In the genomic region with DNA sequence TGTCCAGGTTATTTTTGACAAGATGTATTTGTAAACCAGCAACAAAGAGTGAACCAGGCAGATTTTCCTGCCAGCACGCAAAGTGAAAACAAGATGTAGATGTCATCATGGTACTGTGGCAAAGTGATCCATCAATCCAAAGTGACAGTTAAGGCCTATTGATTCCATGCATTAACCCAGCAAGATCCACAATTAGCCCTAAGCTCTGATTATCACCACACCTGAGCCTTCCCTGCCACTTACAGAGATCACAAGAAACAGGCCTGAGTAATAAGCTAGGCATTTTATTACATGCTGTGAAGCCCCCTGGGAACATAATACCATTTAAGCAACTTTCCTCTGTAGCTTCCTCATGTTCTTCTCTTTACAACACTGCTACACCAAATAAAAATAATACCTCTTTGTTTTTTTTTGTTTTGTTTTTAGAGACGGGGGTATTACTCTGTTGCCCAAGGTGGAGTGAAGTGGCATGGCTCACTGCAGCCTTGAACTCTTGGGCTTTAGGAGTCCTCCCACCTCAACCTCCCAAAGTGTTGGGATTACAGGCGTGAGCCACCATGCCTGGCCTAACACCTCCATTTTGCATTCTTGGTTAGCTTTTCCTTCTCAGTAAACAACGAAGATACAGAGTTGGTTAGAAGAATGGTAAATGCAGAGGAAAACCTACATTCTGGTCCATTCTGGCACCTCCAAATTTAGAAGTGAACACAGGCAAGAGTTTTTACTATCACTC, we compare ENCODE assay signal across 22 cellular contexts.
DNase-seq lines count a peak whose midpoint lies in the region; FAIRE-seq and TF ChIP-seq lines count a peak whose summit lies in the region.
"Had no signal": no experiment of that assay in that cellular context is flagged by ENCODE, and none has a peak within 500 bp of the region (broad histone marks: within the 10 kb centered on the region; RNA-seq: fewer than 3 reads in every experiment).

No MANE protein-coding gene starts in this region.

- 85 to 86% (median 85%) methylated on average over 4 of the region's 4 CpGs for WGBS in ovary, 3 donors

- FAIRE-seq in D721Med (lab: Jason Lieb, UNC) (peak; percentile 51), H54 (lab: Jason Lieb, UNC) (no peak)
- FAIRE-seq: GM18507, HepG2, kidney had no signal

- no TSS peak for BruUV-seq in MCF 10A (replicated peaks; lab: Mats Ljungman, UMichigan)

- H3K36me3 Mint-ChIP-seq in MCF 10A (ENCODE audit: insufficient read depth, unreplicated experiment), result peaks cover 5% of the 10 kb centered on the region
- H3K36me3 Mint-ChIP-seq: activated naive CD4-positive, alpha-beta T cell treated with anti-CD3 and anti-CD28 coated beads, Interleukin-2, amount 10 ng/mL, durations not matched to agents 7 days and 5 days had no signal

- peaks cover 5% of the 10 kb centered on the region for H3K4me1 ChIP-seq in ovary (ENCODE audit: insufficient read depth)
- H3K4me1 ChIP-seq: Peyer's patch had no signal

- H3K36me3 ChIP-seq in ovary, result no peaks in the 10 kb centered on the region
- H3K36me3 ChIP-seq: esophagus muscularis mucosa, MG63, Peyer's patch, right lobe of liver, stomach, vagina had no signal

- peaks cover 33% of the 10 kb centered on the region for H3K4me1 Mint-ChIP-seq in MCF 10A (ENCODE audit: insufficient read depth, unreplicated experiment)
- H3K4me1 Mint-ChIP-seq: activated naive CD4-positive, alpha-beta T cell treated with anti-CD3 and anti-CD28 coated beads, Interleukin-2, amount 10 ng/mL, durations not matched to agents 7 days and 5 days had no signal

- intact Hi-C loops in MCF 10A (cut with micrococcal nuclease) (no loop called here), ovary (cut with DNase I) (loop anchor here in 1 of 4 donors (5.0 kb wide), 1 partner anchor 303 kb away; no protein-coding TSS in a partner anchor)

- no peaks in the 10 kb centered on the region for H3K9me3 ChIP-seq in ovary
- H3K9me3 ChIP-seq: esophagus muscularis mucosa, MG63, Peyer's patch, right lobe of liver, stomach, vagina had no signal

- DNase-seq in D721Med (ENCODE audit: insufficient read length, low spot score) (no peak), NCI-H2171 (lab: John Stamatoyannopoulos, UW) (peak; percentile 53), MCF 10A (ENCODE audit: unreplicated experiment) (no peak), ovary (no peak), H54 (ENCODE audit: insufficient read length, low spot score) (no peak), NCI-H2081 (lab: John Stamatoyannopoulos, UW) (no peak)
- no peak for DNase-seq in stimulated activated CD8-positive, alpha-beta memory T cell treated with anti-CD3 and anti-CD28 coated beads, Interleukin-4, amount 100 ng/mL, for 48 hours
- DNase-seq: activated naive CD4-positive, alpha-beta T cell treated with anti-CD3 and anti-CD28 coated beads, Interleukin-2, amount 10 ng/mL, durations not matched to agents 7 days and 5 days; C1 segment of cervical spinal cord; DMS79 treated with DMSO at 0.1 percent for 48 hours; kidney; MG63; NCI-H187 treated with DMSO at 0.1 percent for 48 hours; NCI-H526 treated with DMSO at 0.1 percent for 48 hours; Peyer's patch; right lobe of liver; stomach had no signal

- TF ChIP-seq EP300 in ovary (IDR thresholded peaks at IDR 0.05), result no peak

- H3K27me3 ChIP-seq in layer of hippocampus (ENCODE audit: control insufficient read depth, insufficient read depth, low read length), result no peaks in the 10 kb centered on the region
- no peaks in the 10 kb centered on the region for H3K27me3 ChIP-seq in ovary
- H3K27me3 ChIP-seq: esophagus muscularis mucosa, MG63, Peyer's patch, right lobe of liver, stomach, vagina had no signal

- peak overlapping the region; percentile 39 for H3K27ac ChIP-seq in layer of hippocampus (ENCODE audit: low read depth, low read length)
- no peak overlapping the region for H3K27ac ChIP-seq in ovary
- H3K27ac ChIP-seq: esophagus muscularis mucosa, Peyer's patch, right lobe of liver, vagina had no signal

- no peak for TF ChIP-seq CTCF in D721Med (IDR thresholded peaks at IDR 0.05; ENCODE audit: insufficient read depth, missing control alignments)
- TF ChIP-seq CTCF in MCF 10A (IDR thresholded peaks at IDR 0.05; ENCODE audit: unreplicated experiment), result no peak
- TF ChIP-seq CTCF in ovary (IDR thresholded peaks at IDR 0.05), result no peak

- CTCF ChIA-PET in MCF 10A (lab: Yijun Ruan, JAX), result interaction anchor here (0.6 to 1.9 kb wide), 5 partner anchors 9 to 151 kb away, joined by 3 to 12 read pairs (median 3); no protein-coding TSS in a partner anchor

- H3K27ac Mint-ChIP-seq in MCF 10A (ENCODE audit: low read depth, unreplicated experiment), result peak overlapping the region; percentile 31
- H3K27ac Mint-ChIP-seq: activated naive CD4-positive, alpha-beta T cell treated with anti-CD3 and anti-CD28 coated beads, Interleukin-2, amount 10 ng/mL, durations not matched to agents 7 days and 5 days had no signal

- no peaks in the 10 kb centered on the region for H3K9me3 Mint-ChIP-seq in MCF 10A (ENCODE audit: unreplicated experiment)
- H3K9me3 Mint-ChIP-seq: activated naive CD4-positive, alpha-beta T cell treated with anti-CD3 and anti-CD28 coated beads, Interleukin-2, amount 10 ng/mL, durations not matched to agents 7 days and 5 days had no signal

- H3K4me3 Mint-ChIP-seq in MCF 10A (ENCODE audit: unreplicated experiment), result no peak overlapping the region
- H3K4me3 Mint-ChIP-seq: activated naive CD4-positive, alpha-beta T cell treated with anti-CD3 and anti-CD28 coated beads, Interleukin-2, amount 10 ng/mL, durations not matched to agents 7 days and 5 days had no signal

- POLR2A ChIA-PET in MCF 10A (lab: Yijun Ruan, JAX), result interaction anchor here (0.6 to 1.7 kb wide), 10 partner anchors 8 to 92 kb away, joined by 3 to 7 read pairs (median 4); a partner anchor contains a TSS

- no peak for TF ChIP-seq POLR2A in ovary (IDR thresholded peaks at IDR 0.05)
- no peak for TF ChIP-seq POLR2A in H54 (IDR thresholded peaks at IDR 0.05; ENCODE audit: low read depth, low read length)

- no peak overlapping the region for H3K4me3 ChIP-seq in ovary
- H3K4me3 ChIP-seq: esophagus muscularis mucosa, MG63, Peyer's patch, right lobe of liver, stomach, vagina had no signal

- H3K27me3 Mint-ChIP-seq in MCF 10A (ENCODE audit: insufficient read depth, unreplicated experiment), result no peaks in the 10 kb centered on the region
- H3K27me3 Mint-ChIP-seq: activated naive CD4-positive, alpha-beta T cell treated with anti-CD3 and anti-CD28 coated beads, Interleukin-2, amount 10 ng/mL, durations not matched to agents 7 days and 5 days had no signal
